ENCODE assay signal across 14 cellular contexts in genomic region chr2:64485961-64486360, GRCh38. TPM values are rescaled to one million over a fixed set of nuclear protein-coding genes. Genes with fewer than 3 reads are reported as not detected.
DNase-seq lines count a peak whose midpoint lies in the region; ATAC-seq and TF ChIP-seq lines count a peak whose summit lies in the region.
"Had no signal": no experiment of that assay in that cellular context is flagged by ENCODE, and none has a peak within 500 bp of the region (broad histone marks: within the 10 kb centered on the region; RNA-seq: fewer than 3 reads in every experiment).

No MANE protein-coding gene starts in this region.

- no peak for ATAC-seq in activated T-cell treated with anti-CD3 and anti-CD28 coated beads, Interleukin-2, amount 50 U/mL, for 72 hours (replicated peaks in 1 of 2)
- no peak for ATAC-seq in activated T-helper 17 cell treated with anti-CD3 and anti-CD28 coated beads, Interleukin-2, amount 50 U/mL, for 72 hours (replicated peaks)
- ATAC-seq: gastrocnemius medialis had no signal

- TF ChIP-seq CTCF in fibroblast of the aortic adventitia (IDR thresholded peaks at IDR 0.05; ENCODE audit: insufficient read depth, low read length) (no peak), transverse colon (IDR thresholded peaks at IDR 0.05) (no peak)

- no peaks in the 10 kb centered on the region for H3K36me3 ChIP-seq in transverse colon
- H3K36me3 ChIP-seq: cardiac muscle cell, gastrocnemius medialis had no signal

- in situ Hi-C loops in transverse colon (cut with MboI; ENCODE audit: low pct_ligation_motif_present in 1 of 4, low pct_unique_long_range_greater_than_20kb in 1 of 4, low sequenced_read_pairs in 3 of 4), result loop anchor here (5.0 to 25.0 kb wide), 4 partner anchors 141 to 449 kb away; no protein-coding TSS in a partner anchor

- WGBS in transverse colon (ENCODE audit: low coverage in 1 of 2), 2 donors, result 27 to 42% methylated on average over 1 to 8 of the region's 8 CpGs

- no peak overlapping the region for H3K27ac ChIP-seq in transverse colon
- H3K27ac ChIP-seq: cardiac muscle cell, gastrocnemius medialis, HL-60 had no signal

- TF ChIP-seq EP300 in transverse colon (IDR thresholded peaks at IDR 0.05; ENCODE audit: low read depth), result no peak

- H3K27me3 ChIP-seq in transverse colon, result no peaks in the 10 kb centered on the region
- H3K27me3 ChIP-seq: cardiac muscle cell, gastrocnemius medialis had no signal

- H3K4me3 Mint-ChIP-seq in activated T-cell treated with anti-CD3 and anti-CD28 coated beads, Interleukin-2, amount 50 U/mL, for 72 hours, result no peak overlapping the region
- H3K4me3 Mint-ChIP-seq in activated T-helper 17 cell treated with anti-CD3 and anti-CD28 coated beads, Interleukin-2, amount 50 U/mL, for 72 hours, result no peak overlapping the region

- peaks cover 7% of the 10 kb centered on the region for H3K4me1 Mint-ChIP-seq in activated T-cell treated with anti-CD3 and anti-CD28 coated beads, Interleukin-2, amount 50 U/mL, for 72 hours (ENCODE audit: low read depth)
- no peaks in the 10 kb centered on the region for H3K4me1 Mint-ChIP-seq in activated T-helper 17 cell treated with anti-CD3 and anti-CD28 coated beads, Interleukin-2, amount 50 U/mL, for 72 hours

- H3K36me3 Mint-ChIP-seq in activated T-cell treated with anti-CD3 and anti-CD28 coated beads, Interleukin-2, amount 50 U/mL, for 72 hours (ENCODE audit: insufficient read depth in 2 of 2), result no peaks in the 10 kb centered on the region
- H3K36me3 Mint-ChIP-seq in activated T-helper 17 cell treated with anti-CD3 and anti-CD28 coated beads, Interleukin-2, amount 50 U/mL, for 72 hours (ENCODE audit: low read depth), result no peaks in the 10 kb centered on the region

- H3K27me3 Mint-ChIP-seq in activated T-cell treated with anti-CD3 and anti-CD28 coated beads, Interleukin-2, amount 50 U/mL, for 72 hours (ENCODE audit: low read depth), result peaks cover 8% of the 10 kb centered on the region
- H3K27me3 Mint-ChIP-seq in activated T-helper 17 cell treated with anti-CD3 and anti-CD28 coated beads, Interleukin-2, amount 50 U/mL, for 72 hours, result peaks cover 4% of the 10 kb centered on the region

- intact Hi-C loops in transverse colon (cut with DNase I; ENCODE audit: low total_unique reads), result no loop called here

- no peak for DNase-seq in activated T-cell treated with anti-CD3 and anti-CD28 coated beads, Interleukin-2, amount 50 U/mL, for 72 hours
- no peak for DNase-seq in activated T-cell treated with anti-CD3 and anti-CD28 coated beads, Interleukin-2, amount 50 U/mL, for 1 hour
- DNase-seq in NCI-H748 treated with DMSO at 0.1 percent for 48 hours (lab: John Stamatoyannopoulos, UW) (peak; percentile 16), fibroblast of the aortic adventitia (ENCODE audit: low read depth) (peak; percentile 28), transverse colon (peak; percentile 21)
- DNase-seq in stimulated activated CD4-positive, alpha-beta T cell treated with anti-CD3 and anti-CD28 coated beads, Interleukin-4, amount 100 ng/mL, for 24 hours, result no peak
- DNase-seq in activated CD4-positive, alpha-beta T cell treated with anti-CD3 and anti-CD28 coated beads for 48 hours, result no peak
- DNase-seq: activated CD4-positive, alpha-beta T cell treated with anti-CD3 and anti-CD28 coated beads for 4 hours; activated effector memory CD4-positive, alpha-beta T cell treated with Interleukin-2 at 50 U/mL for 16 hours; gastrocnemius medialis; NCI-H226 had no signal

- H3K4me3 ChIP-seq in fibroblast of the aortic adventitia (ENCODE audit: low read depth, low read length) (no peak overlapping the region), transverse colon (no peak overlapping the region)
- H3K4me3 ChIP-seq: cardiac muscle cell, gastrocnemius medialis had no signal

- H3K27ac Mint-ChIP-seq in activated T-cell treated with anti-CD3 and anti-CD28 coated beads, Interleukin-2, amount 50 U/mL, for 72 hours, result peak overlapping the region; percentile 1
- no peak overlapping the region for H3K27ac Mint-ChIP-seq in activated T-helper 17 cell treated with anti-CD3 and anti-CD28 coated beads, Interleukin-2, amount 50 U/mL, for 72 hours

- H3K4me1 ChIP-seq in transverse colon, result peaks cover 0 to 14% (median 5%) of the 10 kb centered on the region in 4 donors

- H3K9me3 Mint-ChIP-seq in activated T-cell treated with anti-CD3 and anti-CD28 coated beads, Interleukin-2, amount 50 U/mL, for 72 hours, result no peaks in the 10 kb centered on the region
- no peaks in the 10 kb centered on the region for H3K9me3 Mint-ChIP-seq in activated T-helper 17 cell treated with anti-CD3 and anti-CD28 coated beads, Interleukin-2, amount 50 U/mL, for 72 hours

- no peak for TF ChIP-seq POLR2A in transverse colon (IDR thresholded peaks at IDR 0.05)

- no peaks in the 10 kb centered on the region for H3K9me3 ChIP-seq in transverse colon
- H3K9me3 ChIP-seq: gastrocnemius medialis had no signal

RNA-seq across cellular contexts. Expression of gene LGALSL, which starts 32.0 kb away (rescaled TPM):
- total RNA-seq in activated T-cell treated with anti-CD3 and anti-CD28 coated beads, Interleukin-2, amount 50 U/mL, for 72 hours, result 1 to 10 TPM; 2.0 to 3.1 TPM
- 5.0 and 11.0 TPM in 2 replicates for total RNA-seq in fibroblast of the aortic adventitia (ENCODE audit: low replicate concordance)
- 10 to 100 TPM; 13.1 to 30.7 (median 18.1) TPM for total RNA-seq in transverse colon
- total RNA-seq in activated T-helper 17 cell treated with anti-CD3 and anti-CD28 coated beads, Interleukin-2, amount 50 U/mL, for 72 hours, result 1 to 10 TPM; 1.4 to 2.2 TPM

RNA-seq across cellular contexts. Expression of gene AFTPH, which starts 38.2 kb away (rescaled TPM):
- total RNA-seq in activated T-cell treated with anti-CD3 and anti-CD28 coated beads, Interleukin-2, amount 50 U/mL, for 72 hours, result 10 to 100 TPM; 47.1 to 48.2 TPM
- total RNA-seq in fibroblast of the aortic adventitia (ENCODE audit: low replicate concordance) (23.6 and 29.8 TPM in 2 replicates), transverse colon (100 to 1,000 TPM in 1 of 4 donors, 10 to 100 TPM in 3; 42.3 to 123 (median 70.2) TPM)
- 10 to 100 TPM; 32.3 to 49.8 TPM for total RNA-seq in activated T-helper 17 cell treated with anti-CD3 and anti-CD28 coated beads, Interleukin-2, amount 50 U/mL, for 72 hours

Comparison
In these comparisons a context has a peak if more than half of its experiments do, and no peak if none do; other contexts are left out.
1. DNase-seq: peak in NCI-H748 treated with DMSO at 0.1 percent for 48 hours (single experiment), fibroblast of the aortic adventitia (single experiment) and transverse colon (single experiment); none in activated T-cell treated with anti-CD3 and anti-CD28 coated beads, Interleukin-2, amount 50 U/mL, for 72 hours (0 of 2), activated T-cell treated with anti-CD3 and anti-CD28 coated beads, Interleukin-2, amount 50 U/mL, for 1 hour (single experiment), stimulated activated CD4-positive, alpha-beta T cell treated with anti-CD3 and anti-CD28 coated beads, Interleukin-4, amount 100 ng/mL, for 24 hours (single experiment) and activated CD4-positive, alpha-beta T cell treated with anti-CD3 and anti-CD28 coated beads for 48 hours (single experiment).